ENCODE assay signal across 8 cellular contexts in genomic region chr17:43393944-43394482, GRCh38. TPM values are rescaled to one million over a fixed set of nuclear protein-coding genes. Genes with fewer than 3 reads are reported as not detected.
DNase-seq lines count a peak whose midpoint lies in the region; ATAC-seq and TF ChIP-seq lines count a peak whose summit lies in the region.

No MANE protein-coding gene starts in this region.

- H3K9me3 Mint-ChIP-seq in effector memory CD8-positive, alpha-beta T cell = no peaks in the 10 kb centered on the region

- H3K27ac Mint-ChIP-seq in effector memory CD8-positive, alpha-beta T cell = peak overlapping the region in 1 of 2 donors; percentile 44

- H3K79me1 ChIP-seq in mesendoderm (ENCODE audit: low read length) = no peaks in the 10 kb centered on the region

- H3K36me3 Mint-ChIP-seq in effector memory CD8-positive, alpha-beta T cell (ENCODE audit: insufficient read depth) = peaks cover 7% of the 10 kb centered on the region

- H3K4me3 ChIP-seq in HL-60 (replicated peaks; ENCODE audit: insufficient read depth, low read length) = no peak overlapping the region
- H3K4me3 ChIP-seq in mesendoderm (ENCODE audit: low read length) = no peak overlapping the region

- H3K9ac ChIP-seq in mesendoderm (ENCODE audit: low read length) = peak overlapping the region; percentile 55

- H3K4me2 ChIP-seq in mesendoderm (ENCODE audit: low read length) = no peak overlapping the region

- no CpG with 5 or more reads among the region's 11 CpGs for WGBS in mesendoderm (ENCODE audit: extremely low coverage, insufficient coverage, low lambda C conversion rate)

- H2AK5ac ChIP-seq in mesendoderm (ENCODE audit: low read length) = no peak overlapping the region

- peaks cover 6% of the 10 kb centered on the region for H3K4me1 ChIP-seq in mesendoderm (ENCODE audit: control insufficient read depth, low read depth, low read length)

- H4K8ac ChIP-seq in mesendoderm (ENCODE audit: low read depth, low read length) = no peak overlapping the region

- H2BK120ac ChIP-seq in mesendoderm (ENCODE audit: low read depth, low read length) = peak overlapping the region; percentile 16

- H2BK15ac ChIP-seq in mesendoderm (replicated peaks; ENCODE audit: low read depth) = peak overlapping the region; percentile 9

- no peak overlapping the region for H3K18ac ChIP-seq in mesendoderm (ENCODE audit: low read length)

- no peaks in the 10 kb centered on the region for H3K27me3 Mint-ChIP-seq in effector memory CD8-positive, alpha-beta T cell

- peak overlapping the region; percentile 86 for H2BK5ac ChIP-seq in mesendoderm (ENCODE audit: low read length)

- H3K36me3 ChIP-seq in mesendoderm (ENCODE audit: control insufficient read depth, insufficient read depth, low read length) = no peaks in the 10 kb centered on the region

- H3K23ac ChIP-seq in mesendoderm (ENCODE audit: low read length) = no peak overlapping the region

- H3K27me3 ChIP-seq in HL-60 (ENCODE audit: insufficient read depth, poor library complexity, severe bottlenecking) (no peaks in the 10 kb centered on the region), mesendoderm (ENCODE audit: insufficient read depth, low read length, poor library complexity) (no peaks in the 10 kb centered on the region)

- peak overlapping the region; percentile 77 for H3K56ac ChIP-seq in mesendoderm (ENCODE audit: low read length)

- no peak overlapping the region for H3K4me3 Mint-ChIP-seq in effector memory CD8-positive, alpha-beta T cell

- H3K79me2 ChIP-seq in mesendoderm (ENCODE audit: control insufficient read depth, insufficient read depth, low read length) = no peaks in the 10 kb centered on the region

- H3K27ac ChIP-seq in C4-2B = no peak overlapping the region; the same call in 1 of the 2 replicates
- H3K27ac ChIP-seq in HL-60 (replicated peaks) = no peak overlapping the region
- no peak overlapping the region for H3K27ac ChIP-seq in mesendoderm (ENCODE audit: low read depth, low read length)

- peaks cover 20 to 21% of the 10 kb centered on the region in 2 donors for H3K4me1 Mint-ChIP-seq in effector memory CD8-positive, alpha-beta T cell (ENCODE audit: low read depth in 2 of 2)

- peak overlapping the region; percentile 56 for H3K4ac ChIP-seq in mesendoderm (ENCODE audit: low read depth, low read length)

- ATAC-seq in effector memory CD8-positive, alpha-beta T cell (replicated peaks) = peak; percentile 27

- TF ChIP-seq CTCF in C4-2B (conservative IDR thresholded peaks at IDR 0.05) = peak; percentile 96
- peak; percentile 83 for TF ChIP-seq CTCF in HL-60 (IDR thresholded peaks at IDR 0.05; ENCODE audit: insufficient read depth, low read length)

- DNase-seq in HL-60 (ENCODE audit: low read depth in 1 of 2, low spot score in 1 of 2) = peak in 1 of 2 experiments; percentile 90
- DNase-seq in NK-92 (lab: John Stamatoyannopoulos, UW; ENCODE audit: unreplicated experiment) = peak; percentile 33
- DNase-seq in activated CD8-positive, alpha-beta memory T cell treated with anti-CD3 and anti-CD28 coated beads for 4 hours (ENCODE audit: low read depth in 2 of 2) = peak; percentile 74 to 77
- peak; percentile 89 to 91 (median 91) for DNase-seq in effector memory CD8-positive, alpha-beta T cell
- peak; percentile 89 for DNase-seq in mesendoderm
- peak; percentile 61 for DNase-seq in stimulated activated CD8-positive, alpha-beta memory T cell treated with anti-CD3 and anti-CD28 coated beads, Interleukin-12 subunit alpha, Interleukin-12 subunit beta, amount 100 ng/mL, for 4 hours (ENCODE audit: low read depth)
- DNase-seq in OCI-M2 (lab: John Stamatoyannopoulos, UW; ENCODE audit: unreplicated experiment) = no peak

- H4K5ac ChIP-seq in mesendoderm (ENCODE audit: low read length) = no peak overlapping the region

RNA-seq across cellular contexts. Expression of gene ARL4D, which starts 4.8 kb away (rescaled TPM):
- polyA plus RNA-seq in mesendoderm (2013, experiment 1 of 2) = 12.7 TPM
- 11.4 TPM for polyA plus RNA-seq in mesendoderm (2013, experiment 2 of 2)
